Comparison of ENCODE assay signal across 30 cellular contexts in the genomic region with DNA sequence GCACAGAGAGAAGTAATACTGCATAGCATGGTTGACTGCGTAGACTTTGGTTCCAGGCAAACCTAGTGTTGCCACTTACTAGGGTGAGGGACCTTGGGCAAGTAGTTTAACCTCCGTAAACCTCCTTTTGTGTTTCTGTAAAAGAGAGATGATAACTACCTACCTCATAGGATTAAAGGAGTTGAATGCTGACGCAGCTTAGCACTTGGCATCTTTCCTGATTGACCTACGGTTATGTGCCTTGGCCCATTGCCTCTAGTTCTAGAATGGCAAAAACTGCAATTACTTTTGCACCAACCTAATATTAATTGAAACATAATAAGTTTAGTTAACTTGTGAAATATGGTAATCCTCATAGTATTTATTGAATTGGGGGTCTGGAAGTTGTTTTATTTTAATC. TPM values are rescaled to one million over a fixed set of nuclear protein-coding genes. Genes with fewer than 3 reads are reported as not detected.
"Had no signal": no experiment of that assay in that cellular context is flagged by ENCODE, and none has a peak within 500 bp of the region (broad histone marks: within the 10 kb centered on the region; RNA-seq: fewer than 3 reads in every experiment).

No MANE protein-coding gene starts in this region.

- H3K4me2 ChIP-seq: SK-N-SH had no signal

- H3K27me3 Mint-ChIP-seq: activated CD4-positive, alpha-beta memory T cell treated with anti-CD3 and anti-CD28 coated beads, Interleukin-2, amount 10 ng/mL, durations not matched to agents 7 days and 5 days; activated CD4-positive, alpha-beta T cell treated with anti-CD3 and anti-CD28 coated beads for 36 hours; activated naive CD8-positive, alpha-beta T cell; activated T-cell treated with anti-CD3 and anti-CD28 coated beads, Interleukin-2, amount 50 U/mL, for 24 hours had no signal

- H3K4me3 ChIP-seq: cardiac muscle cell, SJCRH30 had no signal

- H3K27ac ChIP-seq: brain microvascular endothelial cell, cardiac muscle cell, SJCRH30 had no signal

- H3K9me3 Mint-ChIP-seq: activated CD4-positive, alpha-beta memory T cell treated with anti-CD3 and anti-CD28 coated beads, Interleukin-2, amount 10 ng/mL, durations not matched to agents 7 days and 5 days; activated naive CD4-positive, alpha-beta T cell treated with anti-CD3 and anti-CD28 coated beads for 36 hours; activated T-cell treated with anti-CD3 and anti-CD28 coated beads, Interleukin-2, amount 50 U/mL, for 24 hours had no signal

- DNase-seq: activated CD4-positive, alpha-beta memory T cell treated with anti-CD3 and anti-CD28 coated beads, Interleukin-2, amount 10 ng/mL, durations not matched to agents 7 days and 5 days; activated CD4-positive, alpha-beta T cell treated with anti-CD3 and anti-CD28 coated beads for 36 hours; activated CD4-positive, alpha-beta T cell treated with anti-CD3 and anti-CD28 coated beads, Interleukin-2, amount 50 U/mL, for 1 hour; activated CD8-positive, alpha-beta memory T cell treated with anti-CD3 and anti-CD28 coated beads, Interleukin-2, amount 50 U/mL, for 4 hours; activated naive CD4-positive, alpha-beta T cell treated with anti-CD3 and anti-CD28 coated beads for 36 hours; activated T-cell treated with anti-CD3 and anti-CD28 coated beads, Interleukin-2, amount 50 U/mL, for 24 hours; amygdala; brain microvascular endothelial cell; cerebellar nuclear complex; Kasumi-1; KBM-7; NCI-H1092; NCI-H2171; NCI-H2227 treated with DMSO at 0.1 percent for 48 hours; NCI-H446 treated with DMSO at 0.1 percent for 48 hours; NCI-H524 treated with DMSO at 0.1 percent for 48 hours; NCI-H748 treated with DMSO at 0.1 percent for 48 hours; NK-92 treated with Interleukin-12 subunit alpha and Interleukin-12 subunit beta, amount 100 ng/mL, for 24 hours; OCI-M1; Right ventricle myocardium superior; RPMI8226; SJCRH30; SK-N-SH; T-helper 1 cell had no signal

- H3K9ac ChIP-seq: SK-N-SH had no signal

- H3K4me1 Mint-ChIP-seq: activated CD4-positive, alpha-beta memory T cell treated with anti-CD3 and anti-CD28 coated beads, Interleukin-2, amount 10 ng/mL, durations not matched to agents 7 days and 5 days; activated CD4-positive, alpha-beta T cell treated with anti-CD3 and anti-CD28 coated beads for 36 hours had no signal

- H3K9me2 ChIP-seq: SK-N-SH had no signal

- ATAC-seq: activated CD4-positive, alpha-beta T cell treated with anti-CD3 and anti-CD28 coated beads for 36 hours; Panc1 had no signal

- H3K9me3 ChIP-seq: SJCRH30, SK-N-SH had no signal

- H3K27me3 ChIP-seq: brain microvascular endothelial cell, cardiac muscle cell, SJCRH30 had no signal

- H3K27ac Mint-ChIP-seq: activated CD4-positive, alpha-beta memory T cell treated with anti-CD3 and anti-CD28 coated beads, Interleukin-2, amount 10 ng/mL, durations not matched to agents 7 days and 5 days; activated CD4-positive, alpha-beta T cell treated with anti-CD3 and anti-CD28 coated beads for 36 hours; activated naive CD4-positive, alpha-beta T cell treated with anti-CD3 and anti-CD28 coated beads for 36 hours; activated naive CD8-positive, alpha-beta T cell; activated T-cell treated with anti-CD3 and anti-CD28 coated beads, Interleukin-2, amount 50 U/mL, for 24 hours had no signal

- H3K4me3 Mint-ChIP-seq: activated CD4-positive, alpha-beta memory T cell treated with anti-CD3 and anti-CD28 coated beads, Interleukin-2, amount 10 ng/mL, durations not matched to agents 7 days and 5 days; activated CD4-positive, alpha-beta T cell treated with anti-CD3 and anti-CD28 coated beads for 36 hours; activated naive CD4-positive, alpha-beta T cell treated with anti-CD3 and anti-CD28 coated beads for 36 hours; activated naive CD8-positive, alpha-beta T cell; activated T-cell treated with anti-CD3 and anti-CD28 coated beads, Interleukin-2, amount 50 U/mL, for 24 hours had no signal

RNA-seq across cellular contexts. Expression of a gene that starts 19.1 kb away (rescaled TPM):
- total RNA-seq: activated CD4-positive, alpha-beta memory T cell treated with anti-CD3 and anti-CD28 coated beads, Interleukin-2, amount 10 ng/mL, durations not matched to agents 7 days and 5 days; activated CD4-positive, alpha-beta T cell treated with anti-CD3 and anti-CD28 coated beads for 36 hours; activated CD8-positive, alpha-beta memory T cell treated with anti-CD3 and anti-CD28 coated beads for 36 hours; activated naive CD4-positive, alpha-beta T cell treated with anti-CD3 and anti-CD28 coated beads for 36 hours; astrocyte; SJCRH30; T-helper 2 cell treated with Interferon-gamma antibody and Interleukin-4, amounts not matched to agents 100 ng/mL and 5 ng/mL, for 36 hours had no signal
- polyA plus RNA-seq: SK-N-SH had no signal
